ENCODE assay signal across 1 cellular context in genomic region chr1:202811296-202812175, GRCh38.
TF ChIP-seq lines count a peak whose summit lies in the region.

No MANE protein-coding gene starts in this region.

TF ChIP-seq in HepG2, 621 proteins besides CTCF, POLR2A, EP300 and RAD21 (continued from another document and continues in another):
- no peak for TF ChIP-seq NR2C2 (CRISPR knock-in tag; IDR thresholded peaks at IDR 0.05; ENCODE audit: borderline replicate concordance)
- no peak for TF ChIP-seq ATF7 (IDR thresholded peaks at IDR 0.05)
- no peak; the same call in 1 of the 2 replicates for TF ChIP-seq ATF7 (CRISPR knock-in tag; IDR thresholded peaks at IDR 0.05)
- no peak for TF ChIP-seq CBX5 (CRISPR knock-in tag; IDR thresholded peaks at IDR 0.05; ENCODE audit: borderline replicate concordance)
- TF ChIP-seq NRL (CRISPR knock-in tag; IDR thresholded peaks at IDR 0.05; ENCODE audit: borderline replicate concordance) = no peak
- TF ChIP-seq ZNF597 (CRISPR knock-in tag; IDR thresholded peaks at IDR 0.05) = no peak
- 0 out of 2 replicates have a peak, but pooled peaks have one; percentile 4 for TF ChIP-seq BRD4 (CRISPR knock-in tag; IDR thresholded peaks at IDR 0.05)
- no peak for TF ChIP-seq ZNF101 (CRISPR knock-in tag; IDR thresholded peaks at IDR 0.05; ENCODE audit: borderline replicate concordance, low read depth)
- no peak for TF ChIP-seq HDAC6 (IDR thresholded peaks at IDR 0.05; ENCODE audit: low read depth, low read length)
- no peak for TF ChIP-seq PPARG (CRISPR knock-in tag; conservative IDR thresholded peaks at IDR 0.05)
- TF ChIP-seq RORA (CRISPR knock-in tag; IDR thresholded peaks at IDR 0.05) = no peak
- no peak for TF ChIP-seq TRIM24 (CRISPR knock-in tag; IDR thresholded peaks at IDR 0.05)
- no peak for TF ChIP-seq RARG (CRISPR knock-in tag; IDR thresholded peaks at IDR 0.05; ENCODE audit: low read depth)
- no peak for TF ChIP-seq ZNF598 (CRISPR knock-in tag; IDR thresholded peaks at IDR 0.05; ENCODE audit: borderline replicate concordance)
- peak; percentile 15; the same call in 1 of the 2 replicates for TF ChIP-seq ZNF557 (CRISPR knock-in tag; IDR thresholded peaks at IDR 0.05)
- TF ChIP-seq ZNF788 (CRISPR knock-in tag; IDR thresholded peaks at IDR 0.05; ENCODE audit: borderline replicate concordance) = peak; percentile 69; the same call in 1 of the 2 replicates
- no peak for TF ChIP-seq SOX13 (IDR thresholded peaks at IDR 0.05)
- TF ChIP-seq SOX13 (CRISPR knock-in tag; conservative IDR thresholded peaks at IDR 0.05 in 1 of 2, IDR thresholded peaks at IDR 0.05 in 1 of 2) = peak in 1 of 2 experiments; percentile 34; a peak in 1 of 4 replicates
- no peak for TF ChIP-seq ZNF549 (CRISPR knock-in tag; IDR thresholded peaks at IDR 0.05)
- TF ChIP-seq ZNF451 (CRISPR knock-in tag; IDR thresholded peaks at IDR 0.05) = no peak
- TF ChIP-seq, protein P1, sequence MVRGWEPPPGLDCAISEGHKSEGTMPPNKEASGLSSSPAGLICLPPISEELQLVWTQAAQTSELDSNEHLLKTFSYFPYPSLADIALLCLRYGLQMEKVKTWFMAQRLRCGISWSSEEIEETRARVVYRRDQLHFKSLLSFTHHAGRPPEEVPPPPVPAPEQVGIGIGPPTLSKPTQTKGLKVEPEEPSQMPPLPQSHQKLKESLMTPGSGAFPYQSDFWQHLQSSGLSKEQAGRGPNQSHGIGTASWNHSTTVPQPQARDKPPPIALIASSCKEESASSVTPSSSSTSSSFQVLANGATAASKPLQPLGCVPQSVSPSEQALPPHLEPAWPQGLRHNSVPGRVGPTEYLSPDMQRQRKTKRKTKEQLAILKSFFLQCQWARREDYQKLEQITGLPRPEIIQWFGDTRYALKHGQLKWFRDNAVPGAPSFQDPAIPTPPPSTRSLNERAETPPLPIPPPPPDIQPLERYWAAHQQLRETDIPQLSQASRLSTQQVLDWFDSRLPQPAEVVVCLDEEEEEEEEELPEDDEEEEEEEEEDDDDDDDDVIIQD (CRISPR knock-in tag; IDR thresholded peaks at IDR 0.05; ENCODE audit: low read depth) = no peak
- no peak for TF ChIP-seq MTA1 (CRISPR knock-in tag; IDR thresholded peaks at IDR 0.05; ENCODE audit: borderline replicate concordance)
- TF ChIP-seq ZNF567 (CRISPR knock-in tag; IDR thresholded peaks at IDR 0.05; ENCODE audit: borderline replicate concordance) = no peak
- TF ChIP-seq SP2 (CRISPR knock-in tag; IDR thresholded peaks at IDR 0.05) = no peak
- no peak for TF ChIP-seq SP140L (CRISPR knock-in tag; IDR thresholded peaks at IDR 0.05; ENCODE audit: borderline replicate concordance)
- no peak for TF ChIP-seq ZNF382 (CRISPR knock-in tag; IDR thresholded peaks at IDR 0.05; ENCODE audit: borderline replicate concordance)
- no peak for TF ChIP-seq NFE2 (CRISPR knock-in tag; IDR thresholded peaks at IDR 0.05)
- TF ChIP-seq, protein P2, sequence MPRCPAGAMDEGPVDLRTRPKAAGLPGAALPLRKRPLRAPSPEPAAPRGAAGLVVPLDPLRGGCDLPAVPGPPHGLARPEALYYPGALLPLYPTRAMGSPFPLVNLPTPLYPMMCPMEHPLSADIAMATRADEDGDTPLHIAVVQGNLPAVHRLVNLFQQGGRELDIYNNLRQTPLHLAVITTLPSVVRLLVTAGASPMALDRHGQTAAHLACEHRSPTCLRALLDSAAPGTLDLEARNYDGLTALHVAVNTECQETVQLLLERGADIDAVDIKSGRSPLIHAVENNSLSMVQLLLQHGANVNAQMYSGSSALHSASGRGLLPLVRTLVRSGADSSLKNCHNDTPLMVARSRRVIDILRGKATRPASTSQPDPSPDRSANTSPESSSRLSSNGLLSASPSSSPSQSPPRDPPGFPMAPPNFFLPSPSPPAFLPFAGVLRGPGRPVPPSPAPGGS (CRISPR knock-in tag; IDR thresholded peaks at IDR 0.05) = no peak
- no peak for TF ChIP-seq ZNF142 (CRISPR knock-in tag; IDR thresholded peaks at IDR 0.05)
- TF ChIP-seq ZNF225 (CRISPR knock-in tag; IDR thresholded peaks at IDR 0.05) = 0 out of 2 replicates have a peak, but pooled peaks have one; percentile 45
- TF ChIP-seq, protein P3, sequence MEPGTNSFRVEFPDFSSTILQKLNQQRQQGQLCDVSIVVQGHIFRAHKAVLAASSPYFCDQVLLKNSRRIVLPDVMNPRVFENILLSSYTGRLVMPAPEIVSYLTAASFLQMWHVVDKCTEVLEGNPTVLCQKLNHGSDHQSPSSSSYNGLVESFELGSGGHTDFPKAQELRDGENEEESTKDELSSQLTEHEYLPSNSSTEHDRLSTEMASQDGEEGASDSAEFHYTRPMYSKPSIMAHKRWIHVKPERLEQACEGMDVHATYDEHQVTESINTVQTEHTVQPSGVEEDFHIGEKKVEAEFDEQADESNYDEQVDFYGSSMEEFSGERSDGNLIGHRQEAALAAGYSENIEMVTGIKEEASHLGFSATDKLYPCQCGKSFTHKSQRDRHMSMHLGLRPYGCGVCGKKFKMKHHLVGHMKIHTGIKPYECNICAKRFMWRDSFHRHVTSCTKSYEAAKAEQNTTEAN (CRISPR knock-in tag; conservative IDR thresholded peaks at IDR 0.05) = no peak
- TF ChIP-seq, protein P4, sequence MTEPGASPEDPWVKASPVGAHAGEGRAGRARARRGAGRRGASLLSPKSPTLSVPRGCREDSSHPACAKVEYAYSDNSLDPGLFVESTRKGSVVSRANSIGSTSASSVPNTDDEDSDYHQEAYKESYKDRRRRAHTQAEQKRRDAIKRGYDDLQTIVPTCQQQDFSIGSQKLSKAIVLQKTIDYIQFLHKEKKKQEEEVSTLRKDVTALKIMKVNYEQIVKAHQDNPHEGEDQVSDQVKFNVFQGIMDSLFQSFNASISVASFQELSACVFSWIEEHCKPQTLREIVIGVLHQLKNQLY (CRISPR knock-in tag; IDR thresholded peaks at IDR 0.05) = peak; percentile 58; the same call in 1 of the 2 replicates
- TF ChIP-seq ZNF235 (CRISPR knock-in tag; IDR thresholded peaks at IDR 0.05; ENCODE audit: borderline replicate concordance) = no peak
- TF ChIP-seq, protein P5, sequence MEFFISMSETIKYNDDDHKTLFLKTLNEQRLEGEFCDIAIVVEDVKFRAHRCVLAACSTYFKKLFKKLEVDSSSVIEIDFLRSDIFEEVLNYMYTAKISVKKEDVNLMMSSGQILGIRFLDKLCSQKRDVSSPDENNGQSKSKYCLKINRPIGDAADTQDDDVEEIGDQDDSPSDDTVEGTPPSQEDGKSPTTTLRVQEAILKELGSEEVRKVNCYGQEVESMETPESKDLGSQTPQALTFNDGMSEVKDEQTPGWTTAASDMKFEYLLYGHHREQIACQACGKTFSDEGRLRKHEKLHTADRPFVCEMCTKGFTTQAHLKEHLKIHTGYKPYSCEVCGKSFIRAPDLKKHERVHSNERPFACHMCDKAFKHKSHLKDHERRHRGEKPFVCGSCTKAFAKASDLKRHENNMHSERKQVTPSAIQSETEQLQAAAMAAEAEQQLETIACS (CRISPR knock-in tag; IDR thresholded peaks at IDR 0.05) = no peak
- no peak for TF ChIP-seq HNF4G (IDR thresholded peaks at IDR 0.05; ENCODE audit: borderline replicate concordance, low read depth, low read length)
- no peak for TF ChIP-seq HNF4G (CRISPR knock-in tag; IDR thresholded peaks at IDR 0.05; ENCODE audit: borderline replicate concordance, low read depth)
- no peak for TF ChIP-seq BORCS8-MEF2B (CRISPR knock-in tag; IDR thresholded peaks at IDR 0.05)
- no peak for TF ChIP-seq REL (CRISPR knock-in tag; conservative IDR thresholded peaks at IDR 0.05)
- TF ChIP-seq CBFB (CRISPR knock-in tag; IDR thresholded peaks at IDR 0.05) = no peak
- TF ChIP-seq ZNF589 (CRISPR knock-in tag; conservative IDR thresholded peaks at IDR 0.05) = peak; percentile 77
- TF ChIP-seq, protein P6, sequence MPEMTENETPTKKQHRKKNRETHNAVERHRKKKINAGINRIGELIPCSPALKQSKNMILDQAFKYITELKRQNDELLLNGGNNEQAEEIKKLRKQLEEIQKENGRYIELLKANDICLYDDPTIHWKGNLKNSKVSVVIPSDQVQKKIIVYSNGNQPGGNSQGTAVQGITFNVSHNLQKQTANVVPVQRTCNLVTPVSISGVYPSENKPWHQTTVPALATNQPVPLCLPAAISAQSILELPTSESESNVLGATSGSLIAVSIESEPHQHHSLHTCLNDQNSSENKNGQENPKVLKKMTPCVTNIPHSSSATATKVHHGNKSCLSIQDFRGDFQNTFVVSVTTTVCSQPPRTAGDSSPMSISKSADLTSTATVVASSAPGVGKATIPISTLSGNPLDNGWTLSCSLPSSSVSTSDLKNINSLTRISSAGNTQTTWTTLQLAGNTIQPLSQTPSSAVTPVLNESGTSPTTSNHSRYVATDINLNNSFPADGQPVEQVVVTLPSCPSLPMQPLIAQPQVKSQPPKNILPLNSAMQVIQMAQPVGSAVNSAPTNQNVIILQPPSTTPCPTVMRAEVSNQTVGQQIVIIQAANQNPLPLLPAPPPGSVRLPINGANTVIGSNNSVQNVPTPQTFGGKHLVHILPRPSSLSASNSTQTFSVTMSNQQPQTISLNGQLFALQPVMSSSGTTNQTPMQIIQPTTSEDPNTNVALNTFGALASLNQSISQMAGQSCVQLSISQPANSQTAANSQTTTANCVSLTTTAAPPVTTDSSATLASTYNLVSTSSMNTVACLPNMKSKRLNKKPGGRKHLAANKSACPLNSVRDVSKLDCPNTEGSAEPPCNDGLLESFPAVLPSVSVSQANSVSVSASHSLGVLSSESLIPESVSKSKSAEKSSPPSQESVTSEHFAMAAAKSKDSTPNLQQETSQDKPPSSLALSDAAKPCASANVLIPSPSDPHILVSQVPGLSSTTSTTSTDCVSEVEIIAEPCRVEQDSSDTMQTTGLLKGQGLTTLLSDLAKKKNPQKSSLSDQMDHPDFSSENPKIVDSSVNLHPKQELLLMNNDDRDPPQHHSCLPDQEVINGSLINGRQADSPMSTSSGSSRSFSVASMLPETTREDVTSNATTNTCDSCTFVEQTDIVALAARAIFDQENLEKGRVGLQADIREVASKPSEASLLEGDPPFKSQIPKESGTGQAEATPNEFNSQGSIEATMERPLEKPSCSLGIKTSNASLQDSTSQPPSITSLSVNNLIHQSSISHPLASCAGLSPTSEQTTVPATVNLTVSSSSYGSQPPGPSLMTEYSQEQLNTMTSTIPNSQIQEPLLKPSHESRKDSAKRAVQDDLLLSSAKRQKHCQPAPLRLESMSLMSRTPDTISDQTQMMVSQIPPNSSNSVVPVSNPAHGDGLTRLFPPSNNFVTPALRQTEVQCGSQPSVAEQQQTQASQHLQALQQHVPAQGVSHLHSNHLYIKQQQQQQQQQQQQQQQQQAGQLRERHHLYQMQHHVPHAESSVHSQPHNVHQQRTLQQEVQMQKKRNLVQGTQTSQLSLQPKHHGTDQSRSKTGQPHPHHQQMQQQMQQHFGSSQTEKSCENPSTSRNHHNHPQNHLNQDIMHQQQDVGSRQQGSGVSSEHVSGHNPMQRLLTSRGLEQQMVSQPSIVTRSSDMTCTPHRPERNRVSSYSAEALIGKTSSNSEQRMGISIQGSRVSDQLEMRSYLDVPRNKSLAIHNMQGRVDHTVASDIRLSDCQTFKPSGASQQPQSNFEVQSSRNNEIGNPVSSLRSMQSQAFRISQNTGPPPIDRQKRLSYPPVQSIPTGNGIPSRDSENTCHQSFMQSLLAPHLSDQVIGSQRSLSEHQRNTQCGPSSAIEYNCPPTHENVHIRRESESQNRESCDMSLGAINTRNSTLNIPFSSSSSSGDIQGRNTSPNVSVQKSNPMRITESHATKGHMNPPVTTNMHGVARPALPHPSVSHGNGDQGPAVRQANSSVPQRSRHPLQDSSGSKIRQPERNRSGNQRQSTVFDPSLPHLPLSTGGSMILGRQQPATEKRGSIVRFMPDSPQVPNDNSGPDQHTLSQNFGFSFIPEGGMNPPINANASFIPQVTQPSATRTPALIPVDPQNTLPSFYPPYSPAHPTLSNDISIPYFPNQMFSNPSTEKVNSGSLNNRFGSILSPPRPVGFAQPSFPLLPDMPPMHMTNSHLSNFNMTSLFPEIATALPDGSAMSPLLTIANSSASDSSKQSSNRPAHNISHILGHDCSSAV (CRISPR knock-in tag; IDR thresholded peaks at IDR 0.05; ENCODE audit: borderline replicate concordance) = no peak
- no peak for TF ChIP-seq PAF1 (CRISPR knock-in tag; IDR thresholded peaks at IDR 0.05)
